ENCODE assay signal across 8 cellular contexts in genomic region chr22:20979243-20979809, GRCh38. TPM values are rescaled to one million over a fixed set of nuclear protein-coding genes. Genes with fewer than 3 reads are reported as not detected.
DNase-seq lines count a peak whose midpoint lies in the region; ATAC-seq, FAIRE-seq and TF ChIP-seq lines count a peak whose summit lies in the region.

No MANE protein-coding gene starts in this region.

- H3K27ac ChIP-seq in K562 (ENCODE audit: extremely low read depth, low read depth, low read length) = no peak overlapping the region
- no peak overlapping the region for H3K27ac ChIP-seq in iPS-18a (ENCODE audit: low read length)
- H3K27ac ChIP-seq in smooth muscle cell (ENCODE audit: low read depth) = no peak overlapping the region

- BruUV-seq in K562 (replicated peaks; lab: Mats Ljungman, UMichigan) = no TSS peak

- H3K4me2 ChIP-seq in K562 (ENCODE audit: insufficient read depth, low read length) (no peak overlapping the region), smooth muscle cell (peak overlapping the region; percentile 74)

- FAIRE-seq in K562 (lab: Jason Lieb, UNC) = no peak

- H3K4me1 ChIP-seq in K562 (replicated peaks in 1 of 2; ENCODE audit: control insufficient read depth in 2 of 2, insufficient read depth in 2 of 2, low read length in 2 of 2) = peaks cover 19 to 62% of the 10 kb centered on the region in 2 experiments
- peaks cover 10% of the 10 kb centered on the region for H3K4me1 ChIP-seq in iPS-18a (ENCODE audit: control insufficient read depth, low read depth, low read length)
- H3K4me1 ChIP-seq in smooth muscle cell (ENCODE audit: low read depth) = peaks cover 19% of the 10 kb centered on the region

- H3K36me3 Mint-ChIP-seq in T-cell = no peaks in the 10 kb centered on the region

- peaks cover 0 to 2% of the 10 kb centered on the region in 2 donors for H3K27me3 Mint-ChIP-seq in T-cell

- peaks cover 44 to 45% (median 45%) of the 10 kb centered on the region in 3 donors for H3K4me1 Mint-ChIP-seq in T-cell

- peak overlapping the region; percentile 29 to 80 for H3K27ac Mint-ChIP-seq in T-cell

- TF ChIP-seq POLR2A in K562 (conservative IDR thresholded peaks at IDR 0.05) = no peak

- POLR2A ChIA-PET in T-cell (lab: Charles Lee) (no interaction called here), K562 (lab: Yijun Ruan, JAX) (interaction anchor here (0.6 to 64.4 kb wide), 6 partner anchors 9 to 223 kb away, joined by 3 to 1556 read pairs (median 48); partner anchors contain the start of genes AIFM3, CRKL and THAP7)

- H3K4me3 ChIP-seq in K562 (no peak overlapping the region), iPS-18a (ENCODE audit: low read length) (peak overlapping the region; percentile 46), smooth muscle cell (peak overlapping the region; percentile 6)

- TF ChIP-seq CTCF in K562 (IDR thresholded peaks at IDR 0.05 in 2 of 3, conservative IDR thresholded peaks at IDR 0.05 in 1 of 3; ENCODE audit: insufficient read depth in 2 of 3, low read depth in 1 of 3, low read length in 3 of 3) = no peak
- TF ChIP-seq CTCF in smooth muscle cell (IDR thresholded peaks at IDR 0.05; ENCODE audit: borderline replicate concordance, insufficient read depth, poor library complexity, severe bottlenecking) = no peak

- H3K9me3 Mint-ChIP-seq in T-cell = no peaks in the 10 kb centered on the region

- H3K9me3 ChIP-seq in K562 (replicated peaks; ENCODE audit: control insufficient read depth, insufficient read depth, low read depth, low read length) (peaks cover 11% of the 10 kb centered on the region), iPS-18a (ENCODE audit: control insufficient read depth, low read depth, low read length) (peaks cover 7% of the 10 kb centered on the region), smooth muscle cell (replicated peaks; ENCODE audit: low read depth) (no peaks in the 10 kb centered on the region)

- H3K9me1 ChIP-seq in K562 (ENCODE audit: control insufficient read depth, insufficient read depth, low read length) = peaks cover 5% of the 10 kb centered on the region

- H3K79me2 ChIP-seq in K562 (ENCODE audit: control insufficient read depth, insufficient read depth, low read length) (peaks cover 23% of the 10 kb centered on the region), smooth muscle cell (ENCODE audit: low read depth) (peaks cover 18% of the 10 kb centered on the region)

- in situ Hi-C loops in K562 (cut with MboI) = no loop called here

- H2AFZ ChIP-seq in K562 (ENCODE audit: low read depth, low read length) (peak overlapping the region; percentile 24; the same call in 1 of the 2 replicates), smooth muscle cell (ENCODE audit: low read depth) (no peak overlapping the region)

- peak overlapping the region; percentile 42 to 65 (median 65) for H3K4me3 Mint-ChIP-seq in T-cell

- no peaks in the 10 kb centered on the region; the same call in 1 of the 2 replicates for H4K20me1 ChIP-seq in K562 (replicated peaks; ENCODE audit: control insufficient read depth, insufficient read depth, low read length)
- no peaks in the 10 kb centered on the region for H4K20me1 ChIP-seq in smooth muscle cell (ENCODE audit: low read depth)

- H3K27me3 ChIP-seq in K562 (ENCODE audit: control insufficient read depth in 2 of 2, insufficient read depth in 2 of 2, low read length in 2 of 2) (peaks cover 21 to 36% of the 10 kb centered on the region in 2 experiments; a peak in 4 of 5 replicates), iPS-18a (ENCODE audit: control insufficient read depth, insufficient read depth, low read length) (peaks cover 13% of the 10 kb centered on the region), smooth muscle cell (ENCODE audit: low read depth) (no peaks in the 10 kb centered on the region)

- TF ChIP-seq RAD21 in K562 (CRISPR knock-in tag; conservative IDR thresholded peaks at IDR 0.05 in 1 of 2, IDR thresholded peaks at IDR 0.05 in 1 of 2) = no peak

- H3K36me3 ChIP-seq in K562 (ENCODE audit: control insufficient read depth, insufficient read depth, low read length) (peaks cover 15% of the 10 kb centered on the region), iPS-18a (ENCODE audit: control insufficient read depth, low read depth, low read length) (no peaks in the 10 kb centered on the region), smooth muscle cell (ENCODE audit: low read depth) (no peaks in the 10 kb centered on the region)

- CTCF ChIA-PET in T-cell (lab: Charles Lee) = no interaction called here
- CTCF ChIA-PET in K562 (lab: Yijun Ruan, JAX; ENCODE audit: low intra/inter-chr PET ratio) = no interaction called here

- peak overlapping the region in 1 of 2 experiments; percentile 97; a peak in 1 of 4 replicates for H3K9ac ChIP-seq in K562 (ENCODE audit: insufficient read depth in 1 of 2, low read depth in 2 of 2, low read length in 2 of 2)
- H3K9ac ChIP-seq in iPS-18a (ENCODE audit: low read length) = peak overlapping the region; percentile 11
- no peak overlapping the region for H3K9ac ChIP-seq in smooth muscle cell (ENCODE audit: low read depth)

- no peaks in the 10 kb centered on the region for H3F3A ChIP-seq in smooth muscle cell (ENCODE audit: low read depth)

- DNase-seq in AG08396 (ENCODE audit: low spot score) (peak; percentile 81), T-cell (peak in 33 of 34 experiments; percentile 25 to 75 (median 65)), K562 (ENCODE audit: extremely low read depth in 1 of 4, low spot score in 3 of 4) (peak; percentile 64 to 98 (median 92)), smooth muscle cell (lab: John Stamatoyannopoulos, UW; ENCODE audit: unreplicated experiment) (peak; percentile 20), HK-2 (ENCODE audit: unreplicated experiment) (no peak)

- no peak for TF ChIP-seq EP300 in K562 (IDR thresholded peaks at IDR 0.05; ENCODE audit: low read length)

- intact Hi-C loops in K562 (cut with micrococcal nuclease) = no loop called here

- ATAC-seq in T-cell (replicated peaks in 1 of 4) = peak; percentile 21 to 50 (median 40)
- ATAC-seq in K562 = peak; percentile 1; the same call in 2 of the 3 replicates
- ATAC-seq in GM18868 (IDR thresholded peaks at IDR 0.05; ENCODE audit: unreplicated experiment) = no peak
- ATAC-seq in HG02852 (IDR thresholded peaks at IDR 0.05; ENCODE audit: unreplicated experiment) = no peak

- WGBS in K562 (ENCODE audit: insufficient coverage, low coverage, missing lambda C conversion rate) = 70% methylated on average over 39 of the region's 39 CpGs
- 8% methylated on average over 19 of the region's 39 CpGs for whole genome bisulfite sequencing in smooth muscle cell (ENCODE audit: low lambda C conversion rate)

RNA-seq across cellular contexts. Expression of gene LZTR1, which starts 2.8 kb away (rescaled TPM):
- 100 to 1,000 TPM in 3 of 5 donors, 10 to 100 TPM in 2; 57.1 to 118 (median 105) TPM for total RNA-seq in T-cell
- 338 and 754 TPM in 2 replicates for total RNA-seq in K562 (2011; cell fraction: chromatin; rRNA removed; ENCODE audit: low replicate concordance)
- 395 and 404 TPM in 2 replicates for total RNA-seq in K562 (2011; cell fraction: nucleolus; rRNA removed)
- total RNA-seq in K562 (2011; cell fraction: nucleoplasm; rRNA removed) = 258 and 287 TPM in 2 replicates
- 87.2 and 120 TPM in 2 replicates for total RNA-seq in K562 (2014; rRNA removed)
- 46.4 and 63.0 TPM in 2 replicates for total RNA-seq in K562 (2014; rRNA removed; fragmentation: Illumina TruSeq; extraction: Trizol)
- total RNA-seq in K562 (2015; rRNA removed; fragmentation: Illumina TruSeq; extraction: Trizol) = 51.3 and 53.2 TPM in 2 replicates
- 132 and 135 TPM in 2 replicates for total RNA-seq in K562 (2021)
- 63.0 and 88.5 TPM in 2 replicates for polyA plus RNA-seq in K562 (2011; rRNA removed)
- polyA plus RNA-seq in K562 (2011; cell fraction: cytosol; rRNA removed) = 50.8 and 68.8 TPM in 2 replicates
- polyA plus RNA-seq in K562 (2011; cell fraction: nucleus; rRNA removed) = 703 and 913 TPM in 2 replicates
- polyA plus RNA-seq in K562 (2012) = 80.6 and 93.5 TPM in 2 replicates
- polyA plus RNA-seq in K562 (2014; fragmentation: Illumina TruSeq; extraction: Trizol) = 74.3 and 89.8 TPM in 2 replicates
- polyA plus RNA-seq in K562 (2014; fragmentation: Nextera tagmentation; extraction: Ambion mirVana) = 1 to 10 TPM; 2.2 to 3.1 TPM
- polyA plus RNA-seq in K562 (2014; rRNA removed) = 115 and 129 TPM in 2 replicates
- polyA minus RNA-seq in K562 (2011; rRNA and poly(A)+ RNA removed) = 64.5 and 72.9 TPM in 2 replicates
- polyA minus RNA-seq in K562 (2011; cell fraction: cytosol; rRNA and poly(A)+ RNA removed) = 41.9 and 49.7 TPM in 2 replicates
- 188 and 205 TPM in 2 replicates for polyA minus RNA-seq in K562 (2011; cell fraction: nucleus; rRNA and poly(A)+ RNA removed)
- 28.1 and 34.2 TPM in 2 replicates for total RNA-seq in smooth muscle cell
- polyA plus RNA-seq in smooth muscle cell = 43.9 and 49.7 TPM in 2 replicates

RNA-seq across cellular contexts. Expression of gene AIFM3, which starts 12.3 kb away (rescaled TPM):
- total RNA-seq in T-cell = 1 to 10 TPM in 2 of 5 donors, under 1 TPM in 3; 0.33 to 1.7 (median 0.66) TPM
- total RNA-seq in K562 (2011; cell fraction: chromatin; rRNA removed; ENCODE audit: low replicate concordance) = 0.14 and 1.4 TPM in 2 replicates
- 0.33 and 1.2 TPM in 2 replicates for total RNA-seq in K562 (2011; cell fraction: nucleolus; rRNA removed)
- total RNA-seq in K562 (2011; cell fraction: nucleoplasm; rRNA removed) = 0.53 and 0.81 TPM in 2 replicates
- 0.14 TPM in 1 of 2 replicates, not detected in the other for total RNA-seq in K562 (2014; rRNA removed)
- total RNA-seq in K562 (2014; rRNA removed; fragmentation: Illumina TruSeq; extraction: Trizol) = 0.10 TPM in 1 of 2 replicates, not detected in the other
- total RNA-seq in K562 (2015; rRNA removed; fragmentation: Illumina TruSeq; extraction: Trizol) = 0.07 TPM in 1 of 2 replicates, not detected in the other
- 0.20 and 0.56 TPM in 2 replicates for total RNA-seq in K562 (2021)
- 0.04 and 0.08 TPM in 2 replicates for polyA plus RNA-seq in K562 (2011; rRNA removed)
- polyA plus RNA-seq in K562 (2011; cell fraction: cytosol; rRNA removed) = 0.06 TPM in 1 of 2 replicates, not detected in the other
- polyA plus RNA-seq in K562 (2011; cell fraction: nucleus; rRNA removed) = 0.80 and 0.87 TPM in 2 replicates
- 0.27 and 0.50 TPM in 2 replicates for polyA plus RNA-seq in K562 (2012)
- 0.06 TPM in 1 of 2 replicates, not detected in the other for polyA plus RNA-seq in K562 (2014; fragmentation: Illumina TruSeq; extraction: Trizol)
- polyA plus RNA-seq in K562 (2014; fragmentation: Nextera tagmentation; extraction: Ambion mirVana) = under 1 TPM; 0.03 to 0.06 TPM
- polyA plus RNA-seq in K562 (2014; rRNA removed) = 0.15 TPM in 1 of 2 replicates, not detected in the other
- polyA minus RNA-seq in K562 (2011; rRNA and poly(A)+ RNA removed) = 0.06 TPM in 1 of 2 replicates, not detected in the other
- not detected in 2 replicates for polyA minus RNA-seq in K562 (2011; cell fraction: cytosol; rRNA and poly(A)+ RNA removed)
- 0.27 and 0.44 TPM in 2 replicates for polyA minus RNA-seq in K562 (2011; cell fraction: nucleus; rRNA and poly(A)+ RNA removed)
- total RNA-seq in smooth muscle cell = 0.85 and 0.94 TPM in 2 replicates
- polyA plus RNA-seq in smooth muscle cell = 0.13 TPM in 1 of 2 replicates, not detected in the other

RNA-seq across cellular contexts. Expression of gene THAP7, which starts 22.6 kb away (rescaled TPM):
- total RNA-seq in T-cell (10 to 100 TPM; 46.4 to 61.1 (median 56.8) TPM), K562 (2014; rRNA removed) (245 and 323 TPM in 2 replicates), K562 (2014; rRNA removed; fragmentation: Illumina TruSeq; extraction: Trizol) (32.0 and 35.6 TPM in 2 replicates), K562 (2015; rRNA removed; fragmentation: Illumina TruSeq; extraction: Trizol) (120 and 129 TPM in 2 replicates), K562 (2021) (169 and 183 TPM in 2 replicates), smooth muscle cell (16.6 and 28.0 TPM in 2 replicates)
- total RNA-seq in K562 (2011; cell fraction: chromatin; rRNA removed; ENCODE audit: low replicate concordance) = 90.2 and 332 TPM in 2 replicates
- 398 and 463 TPM in 2 replicates for total RNA-seq in K562 (2011; cell fraction: nucleolus; rRNA removed)
- total RNA-seq in K562 (2011; cell fraction: nucleoplasm; rRNA removed) = 158 and 211 TPM in 2 replicates
- polyA plus RNA-seq in K562 (2011; rRNA removed) (75.4 and 94.6 TPM in 2 replicates), K562 (2014; fragmentation: Illumina TruSeq; extraction: Trizol) (84.1 and 121 TPM in 2 replicates), K562 (2014; fragmentation: Nextera tagmentation; extraction: Ambion mirVana) (10 to 100 TPM in 1 of 2 experiments, 1 to 10 TPM in 1; 7.9 to 33.1 TPM), K562 (2014; rRNA removed) (263 and 266 TPM in 2 replicates), smooth muscle cell (26.8 and 38.6 TPM in 2 replicates)
- 137 and 308 TPM in 2 replicates for polyA plus RNA-seq in K562 (2011; cell fraction: cytosol; rRNA removed)
- polyA plus RNA-seq in K562 (2011; cell fraction: nucleus; rRNA removed) = 202 and 335 TPM in 2 replicates
- polyA plus RNA-seq in K562 (2012) = 114 and 118 TPM in 2 replicates
- polyA minus RNA-seq in K562 (2011; rRNA and poly(A)+ RNA removed) = 39.0 and 48.5 TPM in 2 replicates
- 53.5 and 55.4 TPM in 2 replicates for polyA minus RNA-seq in K562 (2011; cell fraction: cytosol; rRNA and poly(A)+ RNA removed)
- polyA minus RNA-seq in K562 (2011; cell fraction: nucleus; rRNA and poly(A)+ RNA removed) = 261 and 385 TPM in 2 replicates

RNA-seq across cellular contexts. Expression of gene P2RX6, which starts 35.6 kb away (rescaled TPM):
- total RNA-seq in T-cell (1 to 10 TPM in 3 of 5 donors, under 1 TPM in 2; 0.29 to 1.6 (median 1.0) TPM), K562 (2014; rRNA removed) (1.5 and 1.9 TPM in 2 replicates), K562 (2014; rRNA removed; fragmentation: Illumina TruSeq; extraction: Trizol) (0.77 and 1.0 TPM in 2 replicates), K562 (2015; rRNA removed; fragmentation: Illumina TruSeq; extraction: Trizol) (1.6 and 1.7 TPM in 2 replicates), K562 (2021) (2.3 and 2.7 TPM in 2 replicates), smooth muscle cell (0.13 and 0.45 TPM in 2 replicates)
- total RNA-seq in K562 (2011; cell fraction: chromatin; rRNA removed; ENCODE audit: low replicate concordance) = 8.3 and 26.4 TPM in 2 replicates
- total RNA-seq in K562 (2011; cell fraction: nucleolus; rRNA removed) = 15.5 and 19.3 TPM in 2 replicates
- 13.6 and 14.4 TPM in 2 replicates for total RNA-seq in K562 (2011; cell fraction: nucleoplasm; rRNA removed)
- polyA plus RNA-seq in K562 (2011; rRNA removed) (1.2 and 1.5 TPM in 2 replicates), K562 (2014; fragmentation: Illumina TruSeq; extraction: Trizol) (1.3 and 1.5 TPM in 2 replicates), K562 (2014; fragmentation: Nextera tagmentation; extraction: Ambion mirVana) (under 1 TPM in 1 of 2 experiments, not detected in 1; 0.01 TPM), K562 (2014; rRNA removed) (3.7 and 3.9 TPM in 2 replicates), smooth muscle cell (0.89 and 1.2 TPM in 2 replicates)
- 1.4 and 2.2 TPM in 2 replicates for polyA plus RNA-seq in K562 (2011; cell fraction: cytosol; rRNA removed)
- 16.2 and 34.8 TPM in 2 replicates for polyA plus RNA-seq in K562 (2011; cell fraction: nucleus; rRNA removed)
- polyA plus RNA-seq in K562 (2012) = 4.7 and 7.9 TPM in 2 replicates
- polyA minus RNA-seq in K562 (2011; rRNA and poly(A)+ RNA removed) = 1.6 and 2.5 TPM in 2 replicates
- polyA minus RNA-seq in K562 (2011; cell fraction: cytosol; rRNA and poly(A)+ RNA removed) = 1.0 TPM in 1 of 2 replicates, not detected in the other
- polyA minus RNA-seq in K562 (2011; cell fraction: nucleus; rRNA and poly(A)+ RNA removed) = 5.6 and 7.5 TPM in 2 replicates

RNA-seq across cellular contexts. Expression of gene SLC7A4, which starts 53.0 kb away (rescaled TPM):
- total RNA-seq in T-cell (under 1 TPM in 3 of 5 donors, not detected in 2; 0.14 to 0.76 (median 0.41) TPM), K562 (2014; rRNA removed) (not detected in 2 replicates), K562 (2014; rRNA removed; fragmentation: Illumina TruSeq; extraction: Trizol) (not detected in 2 replicates), K562 (2015; rRNA removed; fragmentation: Illumina TruSeq; extraction: Trizol) (not detected in 2 replicates), K562 (2021) (not detected in 2 replicates), smooth muscle cell (0.09 and 1.5 TPM in 2 replicates)
- total RNA-seq in K562 (2011; cell fraction: chromatin; rRNA removed; ENCODE audit: low replicate concordance) = not detected in 2 replicates
- total RNA-seq in K562 (2011; cell fraction: nucleolus; rRNA removed) = not detected in 2 replicates
- not detected in 2 replicates for total RNA-seq in K562 (2011; cell fraction: nucleoplasm; rRNA removed)
- polyA plus RNA-seq in K562 (2011; rRNA removed) (not detected in 2 replicates), K562 (2014; fragmentation: Illumina TruSeq; extraction: Trizol) (not detected in 2 replicates), K562 (2014; fragmentation: Nextera tagmentation; extraction: Ambion mirVana) (not detected), K562 (2014; rRNA removed) (not detected in 2 replicates), smooth muscle cell (0.30 and 1.7 TPM in 2 replicates)
- 0.07 TPM in 1 of 2 replicates, not detected in the other for polyA plus RNA-seq in K562 (2011; cell fraction: cytosol; rRNA removed)
- not detected in 2 replicates for polyA plus RNA-seq in K562 (2011; cell fraction: nucleus; rRNA removed)
- polyA plus RNA-seq in K562 (2012) = 0.03 and 0.14 TPM in 2 replicates
- polyA minus RNA-seq in K562 (2011; rRNA and poly(A)+ RNA removed) = not detected in 2 replicates
- polyA minus RNA-seq in K562 (2011; cell fraction: cytosol; rRNA and poly(A)+ RNA removed) = not detected in 2 replicates
- polyA minus RNA-seq in K562 (2011; cell fraction: nucleus; rRNA and poly(A)+ RNA removed) = not detected in 2 replicates

Comparison
In these comparisons a context has a peak if more than half of its experiments do, and no peak if none do; other contexts are left out.
1. ATAC-seq: peak in T-cell (4 of 4) and K562 (single experiment); none in GM18868 (single experiment) and HG02852 (single experiment).